Comparison of ENCODE assay signal across 8 cellular contexts in genomic region chr15:78709263-78709882, GRCh38.
DNase-seq lines count a peak whose midpoint lies in the region; ATAC-seq and TF ChIP-seq lines count a peak whose summit lies in the region.

No MANE protein-coding gene starts in this region.

- no peak overlapping the region for H3K27ac Mint-ChIP-seq in activated naive CD4-positive, alpha-beta T cell treated with anti-CD3 and anti-CD28 coated beads, Interleukin-2, amount 10 ng/mL, durations not matched to agents 7 days and 5 days

- DNase-seq in SIG-M5 treated with dmso at 0.1 percent for 504 hours (lab: John Stamatoyannopoulos, UW; ENCODE audit: unreplicated experiment): peak; percentile 26
- no peak for DNase-seq in SIG-M5 (lab: John Stamatoyannopoulos, UW)
- peak; percentile 24 for DNase-seq in SKM-1 (lab: John Stamatoyannopoulos, UW; ENCODE audit: unreplicated experiment)
- peak; percentile 76 for DNase-seq in activated naive CD4-positive, alpha-beta T cell treated with anti-CD3 and anti-CD28 coated beads, Interleukin-2, amount 10 ng/mL, durations not matched to agents 7 days and 5 days
- DNase-seq in Right ventricle myocardium superior: peak; percentile 77
- DNase-seq in psoas muscle: peak; percentile 61 to 81
- DNase-seq in uterus: peak; percentile 56 to 73

- H3K27ac ChIP-seq in KMS-11 (no peak overlapping the region), psoas muscle (no peak overlapping the region), uterus (no peak overlapping the region)

- H3K4me3 ChIP-seq in KMS-11 (IDR thresholded peaks at IDR 0.05; ENCODE audit: insufficient read depth, low read depth, low read length) (no peak overlapping the region), psoas muscle (peak overlapping the region; percentile 15), uterus (no peak overlapping the region)

- CTCF ChIA-PET in activated naive CD4-positive, alpha-beta T cell treated with anti-CD3 and anti-CD28 coated beads, Interleukin-2, amount 10 ng/mL, durations not matched to agents 7 days and 5 days (lab: Charles Lee): interaction anchor here (0.8 to 3.6 kb wide), 18 partner anchors 9 to 799 kb away, joined by 3 to 29 read pairs (median 4); partner anchors contain the start of genes CHRNA3 and CHRNB4

- no peak for TF ChIP-seq POLR2A in uterus (IDR thresholded peaks at IDR 0.05)

- intact Hi-C loops in Right ventricle myocardium superior (cut with DNase I): loop anchor here (5.0 kb wide), 2 partner anchors 72 to 87 kb away; partner anchors contain the start of gene CHRNA3
- intact Hi-C loops in psoas muscle (cut with DNase I): loop anchor here (2.0 to 5.0 kb wide), 3 partner anchors 71 to 91 kb away; no protein-coding TSS in a partner anchor
- intact Hi-C loops in uterus (cut with DNase I; ENCODE audit: low total_unique reads): loop anchor here (5.0 kb wide), 1 partner anchor 92 kb away; no protein-coding TSS in a partner anchor

- peaks cover 1% of the 10 kb centered on the region for H3K9me3 Mint-ChIP-seq in activated naive CD4-positive, alpha-beta T cell treated with anti-CD3 and anti-CD28 coated beads, Interleukin-2, amount 10 ng/mL, durations not matched to agents 7 days and 5 days

- peak; percentile 88 for TF ChIP-seq CTCF in KMS-11 (conservative IDR thresholded peaks at IDR 0.05; ENCODE audit: low read depth, low read length)
- peak; percentile 85 for TF ChIP-seq CTCF in psoas muscle (IDR thresholded peaks at IDR 0.05)
- peak; percentile 83 to 93 (median 90) for TF ChIP-seq CTCF in uterus (IDR thresholded peaks at IDR 0.05)

- ATAC-seq in Right ventricle myocardium superior (ENCODE audit: poor library complexity) (peak; percentile 95), psoas muscle (peak; percentile 91 to 99 (median 98))

- H2AFZ ChIP-seq in KMS-11 (ENCODE audit: low read depth): peak overlapping the region; percentile 87

- H3K4me3 Mint-ChIP-seq in activated naive CD4-positive, alpha-beta T cell treated with anti-CD3 and anti-CD28 coated beads, Interleukin-2, amount 10 ng/mL, durations not matched to agents 7 days and 5 days: no peak overlapping the region

- H3K27me3 Mint-ChIP-seq in activated naive CD4-positive, alpha-beta T cell treated with anti-CD3 and anti-CD28 coated beads, Interleukin-2, amount 10 ng/mL, durations not matched to agents 7 days and 5 days: peaks cover 24% of the 10 kb centered on the region

- no peaks in the 10 kb centered on the region for H3K79me2 ChIP-seq in KMS-11 (ENCODE audit: insufficient read depth, low read depth)

- H3K27me3 ChIP-seq in KMS-11 (ENCODE audit: insufficient read depth, low read depth) (no peaks in the 10 kb centered on the region), psoas muscle (ENCODE audit: insufficient read depth in 3 of 3, low read length in 2 of 3) (peaks cover 0 to 4% (median 1%) of the 10 kb centered on the region in 3 donors), uterus (no peaks in the 10 kb centered on the region)

- 7 to 10% (median 7%) methylated on average over 21 of the region's 21 CpGs for WGBS in psoas muscle, 3 donors

- no peaks in the 10 kb centered on the region for H3K36me3 ChIP-seq in KMS-11 (ENCODE audit: insufficient read depth)
- H3K36me3 ChIP-seq in psoas muscle (ENCODE audit: insufficient read depth in 1 of 2, low read depth in 1 of 2): no peaks in the 10 kb centered on the region
- H3K36me3 ChIP-seq in uterus: no peaks in the 10 kb centered on the region

- peaks cover 9% of the 10 kb centered on the region for H3K4me1 Mint-ChIP-seq in activated naive CD4-positive, alpha-beta T cell treated with anti-CD3 and anti-CD28 coated beads, Interleukin-2, amount 10 ng/mL, durations not matched to agents 7 days and 5 days

- peak overlapping the region; percentile 58 for H3K4me2 ChIP-seq in KMS-11

- H4K20me1 ChIP-seq in KMS-11 (ENCODE audit: insufficient read depth): no peaks in the 10 kb centered on the region

- H3K9ac ChIP-seq in KMS-11: no peak overlapping the region

- H3K9me3 ChIP-seq in psoas muscle (no peaks in the 10 kb centered on the region), uterus (no peaks in the 10 kb centered on the region)

- H3K4me1 ChIP-seq in KMS-11 (ENCODE audit: low read depth, poor library complexity, severe bottlenecking) (peaks cover 10% of the 10 kb centered on the region), psoas muscle (no peaks in the 10 kb centered on the region), uterus (no peaks in the 10 kb centered on the region)

- no peaks in the 10 kb centered on the region for H3K36me3 Mint-ChIP-seq in activated naive CD4-positive, alpha-beta T cell treated with anti-CD3 and anti-CD28 coated beads, Interleukin-2, amount 10 ng/mL, durations not matched to agents 7 days and 5 days
